8 cellular contexts compared by ENCODE assay signal in the genomic region with DNA sequence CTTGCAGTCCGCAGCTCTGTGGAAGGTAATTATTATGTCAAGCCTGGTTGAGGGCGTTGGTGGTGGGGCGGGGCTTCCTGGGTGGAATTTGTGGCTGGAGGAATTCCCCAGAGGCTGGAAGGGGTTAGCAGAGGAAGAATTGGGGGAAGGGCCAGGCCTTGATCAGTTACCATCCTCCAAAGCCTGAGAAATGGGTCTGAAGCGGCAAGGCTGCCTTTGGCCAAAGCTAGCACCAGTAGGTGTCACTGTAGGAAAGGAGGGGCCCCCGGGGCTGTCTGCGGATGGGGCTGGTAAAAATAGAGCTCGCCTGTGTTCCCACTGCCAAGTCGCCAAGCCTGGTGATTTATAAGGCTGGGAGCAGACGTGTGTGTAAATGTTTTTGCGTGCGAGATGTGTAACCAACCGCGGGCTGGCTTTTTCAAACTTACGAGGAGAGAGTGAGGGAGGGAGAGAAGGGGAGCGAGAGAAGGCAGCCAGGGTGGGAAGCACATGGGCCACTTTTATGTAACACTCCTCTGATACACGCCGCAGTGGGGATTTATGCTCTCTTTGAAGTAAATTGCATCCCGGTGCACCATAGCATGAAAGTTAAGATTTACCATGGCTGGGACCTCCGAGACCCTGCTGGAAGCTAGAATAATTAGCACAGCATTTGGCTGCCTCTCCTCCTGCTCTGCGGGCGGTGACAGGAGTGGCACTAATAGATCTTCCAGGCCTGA.
DNase-seq lines count a peak whose midpoint lies in the region; ATAC-seq and TF ChIP-seq lines count a peak whose summit lies in the region.

No MANE protein-coding gene starts in this region.

- peak; percentile 92 for ATAC-seq in activated CD4-positive, alpha-beta T cell treated with anti-CD3 and anti-CD28 coated beads for 36 hours
- ATAC-seq in left lobe of liver (peak; percentile 88), HG02840 (IDR thresholded peaks at IDR 0.05; ENCODE audit: low FRiP score, unreplicated experiment) (no peak), HG03095 (IDR thresholded peaks at IDR 0.05; ENCODE audit: unreplicated experiment) (no peak)

- POLR2A ChIA-PET in activated CD4-positive, alpha-beta T cell treated with anti-CD3 and anti-CD28 coated beads for 36 hours (lab: Charles Lee) = no interaction called here

- H3K4me1 Mint-ChIP-seq in activated CD4-positive, alpha-beta T cell treated with anti-CD3 and anti-CD28 coated beads for 36 hours = peaks cover 17% of the 10 kb centered on the region

- peak overlapping the region; percentile 71 for H3K27ac Mint-ChIP-seq in activated CD4-positive, alpha-beta T cell treated with anti-CD3 and anti-CD28 coated beads for 36 hours

- peak overlapping the region; percentile 5 for H3K4me3 Mint-ChIP-seq in activated CD4-positive, alpha-beta T cell treated with anti-CD3 and anti-CD28 coated beads for 36 hours

- intact Hi-C loops in activated CD4-positive, alpha-beta T cell treated with anti-CD3 and anti-CD28 coated beads for 36 hours (cut with DNase I, micrococcal nuclease) = loop anchor here (1.0 to 10.0 kb wide), 7 partner anchors 41 to 554 kb away; no protein-coding TSS in a partner anchor

- DNase-seq in NCI-H2081 (lab: John Stamatoyannopoulos, UW) (peak; percentile 61 to 80), choroid plexus epithelial cell (ENCODE audit: low read depth) (peak; percentile 75), left lobe of liver (ENCODE audit: low spot score) (peak; percentile 59)
- peak; percentile 76 for DNase-seq in activated CD4-positive, alpha-beta T cell treated with anti-CD3 and anti-CD28 coated beads for 36 hours
- peak; percentile 49 for DNase-seq in stimulated activated CD4-positive, alpha-beta T cell treated with anti-CD3 and anti-CD28 coated beads, Interleukin-4, amount 100 ng/mL, for 1 hour

- H3K9me3 Mint-ChIP-seq in activated CD4-positive, alpha-beta T cell treated with anti-CD3 and anti-CD28 coated beads for 36 hours (ENCODE audit: low read depth) = peaks cover 3% of the 10 kb centered on the region

- H3K27me3 Mint-ChIP-seq in activated CD4-positive, alpha-beta T cell treated with anti-CD3 and anti-CD28 coated beads for 36 hours = no peaks in the 10 kb centered on the region

- CTCF ChIA-PET in activated CD4-positive, alpha-beta T cell treated with anti-CD3 and anti-CD28 coated beads for 36 hours (lab: Charles Lee) = interaction anchor here (0.6 to 1.8 kb wide), 15 partner anchors 9 to 598 kb away, joined by 3 to 6 read pairs (median 3); no protein-coding TSS in a partner anchor

- TF ChIP-seq CTCF in GM12873 (IDR thresholded peaks at IDR 0.05; ENCODE audit: insufficient read depth, low read depth, low read length, missing control alignments) (peak; percentile 71), choroid plexus epithelial cell (conservative IDR thresholded peaks at IDR 0.05; ENCODE audit: low read depth, low read length) (peak; percentile 79)

- no peaks in the 10 kb centered on the region for H3K36me3 Mint-ChIP-seq in activated CD4-positive, alpha-beta T cell treated with anti-CD3 and anti-CD28 coated beads for 36 hours (ENCODE audit: low read depth)

- no peak overlapping the region for H3K4me3 ChIP-seq in choroid plexus epithelial cell (ENCODE audit: low read depth, low read length)

Comparison
In these comparisons a context has a peak if more than half of its experiments do, and no peak if none do; other contexts are left out.
1. ATAC-seq: peak in activated CD4-positive, alpha-beta T cell treated with anti-CD3 and anti-CD28 coated beads for 36 hours (single experiment) and left lobe of liver (single experiment); none in HG02840 (single experiment) and HG03095 (single experiment).
2. Peak in every context shown above with its lines, with median percentiles within 50 percentile points of each other: DNase-seq.